In genomic region chr16:27237229-27238015, GRCh38 we compare ENCODE assay signal across 1 cellular context.
TF ChIP-seq lines count a peak whose summit lies in the region.

No MANE protein-coding gene starts in this region.

TF ChIP-seq in GM12878, 131 proteins besides CTCF, POLR2A, EP300 and RAD21 (continued from another document and continues in another):
- TF ChIP-seq MLLT1 (IDR thresholded peaks at IDR 0.05) (0 out of 2 replicates have a peak, but pooled peaks have one; percentile 42), MXI1 (IDR thresholded peaks at IDR 0.05; ENCODE audit: low read depth, low read length) (peak; percentile 68; the same call in 1 of the 2 replicates), NRF1 (conservative IDR thresholded peaks at IDR 0.05; ENCODE audit: low read depth, low read length) (no peak), SUZ12 (IDR thresholded peaks at IDR 0.05; ENCODE audit: unreplicated experiment) (no peak), RCOR1 (conservative IDR thresholded peaks at IDR 0.05; ENCODE audit: low read depth, low read length) (no peak), CEBPZ (IDR thresholded peaks at IDR 0.05; ENCODE audit: low read depth, low read length) (no peak), RFX5 (IDR thresholded peaks at IDR 0.05; ENCODE audit: low read depth, low read length) (no peak), KLF5 (IDR thresholded peaks at IDR 0.05; ENCODE audit: partially characterized antibody) (no peak), STAT1 (conservative IDR thresholded peaks at IDR 0.05) (no peak), SP1 (IDR thresholded peaks at IDR 0.05; ENCODE audit: low read depth, low read length) (peak; percentile 63), BMI1 (IDR thresholded peaks at IDR 0.05; ENCODE audit: borderline replicate concordance) (no peak), ZNF622 (IDR thresholded peaks at IDR 0.05) (no peak), RB1 (IDR thresholded peaks at IDR 0.05; ENCODE audit: borderline replicate concordance) (peak; percentile 25; the same call in 1 of the 2 replicates), HDAC2 (IDR thresholded peaks at IDR 0.05) (no peak), EZH2 (IDR thresholded peaks at IDR 0.05; ENCODE audit: borderline replicate concordance, control insufficient read depth, low read depth, low read length) (no peak), ATF3 (IDR thresholded peaks at IDR 0.05; ENCODE audit: borderline replicate concordance, extremely low read depth, low read depth, low read length) (no peak), ATF2 (IDR thresholded peaks at IDR 0.05; ENCODE audit: low read length) (no peak), ATF7 (IDR thresholded peaks at IDR 0.05; ENCODE audit: low read depth) (peak; percentile 70), NKRF (conservative IDR thresholded peaks at IDR 0.05) (no peak), BHLHE40 (IDR thresholded peaks at IDR 0.05; ENCODE audit: borderline replicate concordance in 1 of 2, low read depth in 2 of 2, low read length in 1 of 2) (peak in 1 of 2 experiments; percentile 66; a peak in 2 of 4 replicates), NR2C2 (IDR thresholded peaks at IDR 0.05; ENCODE audit: borderline replicate concordance, control insufficient read depth, insufficient read length, low read depth) (no peak), DPF2 (IDR thresholded peaks at IDR 0.05) (peak; percentile 94), IRF3 (IDR thresholded peaks at IDR 0.05) (no peak), KDM1A (IDR thresholded peaks at IDR 0.05; ENCODE audit: borderline replicate concordance) (no peak), SUPT20H (IDR thresholded peaks at IDR 0.05; ENCODE audit: borderline replicate concordance, control insufficient read depth, low read depth, low read length) (no peak), CBFB (IDR thresholded peaks at IDR 0.05; ENCODE audit: low read depth) (no peak), JUND (IDR thresholded peaks at IDR 0.05; ENCODE audit: low read depth, low read length) (no peak), TCF3 (IDR thresholded peaks at IDR 0.05; ENCODE audit: borderline replicate concordance, insufficient read depth, low read depth, low read length) (no peak), ZBTB40 (IDR thresholded peaks at IDR 0.05; ENCODE audit: borderline replicate concordance) (no peak; the same call in 1 of the 2 replicates), SMAD1 (IDR thresholded peaks at IDR 0.05; ENCODE audit: low read depth, partially characterized antibody) (peak; percentile 62), CBX5 (IDR thresholded peaks at IDR 0.05; ENCODE audit: low read depth) (no peak), CHD1 (IDR thresholded peaks at IDR 0.05; ENCODE audit: low read depth, low read length) (no peak), SKIL (IDR thresholded peaks at IDR 0.05; ENCODE audit: low read depth, poor library complexity, severe bottlenecking) (no peak), ZSCAN29 (IDR thresholded peaks at IDR 0.05) (no peak), CHD2 (IDR thresholded peaks at IDR 0.05; ENCODE audit: borderline replicate concordance, low read depth, low read length) (peak; percentile 59; the same call in 1 of the 2 replicates), ZNF384 (IDR thresholded peaks at IDR 0.05; ENCODE audit: borderline replicate concordance, low read depth, low read length) (no peak), REST (IDR thresholded peaks at IDR 0.05; ENCODE audit: low read depth, low read length) (no peak), MAX (IDR thresholded peaks at IDR 0.05; ENCODE audit: low read depth, low read length) (peak; percentile 45; the same call in 1 of the 2 replicates), HDAC6 (IDR thresholded peaks at IDR 0.05; ENCODE audit: unreplicated experiment) (no peak), YBX1 (IDR thresholded peaks at IDR 0.05) (no peak)
